Comparison of ENCODE assay signal across 15 cellular contexts in the genomic region with DNA sequence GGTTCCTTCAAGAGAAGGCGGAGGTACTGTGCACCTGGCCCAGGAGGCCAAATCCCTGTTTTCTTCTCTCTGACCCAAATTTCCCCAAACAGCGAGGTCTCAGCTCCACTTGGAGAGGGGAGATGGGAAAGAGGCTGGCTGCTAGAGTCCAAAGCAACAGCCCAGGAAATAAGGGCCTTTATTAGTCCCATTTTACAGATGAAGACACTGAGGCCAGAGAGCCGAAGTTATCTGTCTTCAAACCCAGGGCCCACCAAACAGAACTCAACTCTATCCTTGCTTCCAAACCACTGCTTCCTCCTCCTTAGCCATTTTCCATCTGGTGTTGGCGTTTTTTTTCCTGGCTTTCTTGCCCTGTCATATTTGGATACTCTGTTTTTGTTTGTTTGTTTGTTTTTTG. TPM values are rescaled to one million over a fixed set of nuclear protein-coding genes. Genes with fewer than 3 reads are reported as not detected.
DNase-seq lines count a peak whose midpoint lies in the region; ATAC-seq and TF ChIP-seq lines count a peak whose summit lies in the region.
"Had no signal": no experiment of that assay in that cellular context is flagged by ENCODE, and none has a peak within 500 bp of the region (broad histone marks: within the 10 kb centered on the region; RNA-seq: fewer than 3 reads in every experiment).

No MANE protein-coding gene starts in this region.

- no peak overlapping the region for H3K9ac ChIP-seq in IMR-90 (ENCODE audit: low read depth, low read length)
- no peak overlapping the region for H3K9ac ChIP-seq in neuronal stem cell (ENCODE audit: low read depth, low read length, poor library complexity)

- dilution Hi-C loops in IMR-90 (cut with HindIII; ENCODE audit: low sequenced_read_pairs, unreplicated experiment): no loop called here

- no peak overlapping the region for H2BK12ac ChIP-seq in neuronal stem cell (ENCODE audit: low read length)

- H3K4me3 ChIP-seq in IMR-90 (ENCODE audit: insufficient read depth, low read depth, low read length) (no peak overlapping the region), neuronal stem cell (ENCODE audit: low read length in 2 of 2) (no peak overlapping the region), left ventricle myocardium inferior (no peak overlapping the region)
- H3K4me3 ChIP-seq: GM12878, HAP-1 had no signal

- H2BK5ac ChIP-seq in IMR-90 (ENCODE audit: low read depth, low read length, poor library complexity, severe bottlenecking) (no peak overlapping the region), neuronal stem cell (ENCODE audit: low read length) (no peak overlapping the region)

- CTCF ChIA-PET in IMR-90 (lab: Yijun Ruan, JAX): no interaction called here

- TF ChIP-seq POLR2A in IMR-90 (IDR thresholded peaks at IDR 0.05; ENCODE audit: low read depth, low read length): no peak

- peaks cover 0 to 2% (median 2%) of the 10 kb centered on the region in 7 donors for H3K9me3 Mint-ChIP-seq in CD14-positive monocyte
- H3K9me3 Mint-ChIP-seq: CD4-positive, alpha-beta memory T cell had no signal

- H4K8ac ChIP-seq in IMR-90 (ENCODE audit: low read depth in 2 of 2, low read length in 2 of 2): peak overlapping the region in 1 of 2 experiments; percentile 59; a peak in 1 of 4 replicates
- no peak overlapping the region for H4K8ac ChIP-seq in neuronal stem cell (ENCODE audit: low read depth, low read length)

- peak overlapping the region; percentile 83; the same call in 1 of the 2 replicates for H3K4ac ChIP-seq in IMR-90 (ENCODE audit: low read depth, low read length)
- H3K4ac ChIP-seq in neuronal stem cell (ENCODE audit: low read length): no peak overlapping the region

- intact Hi-C loops in CD14-positive monocyte (cut with micrococcal nuclease): loop anchor here in 1 of 2 donors (5.0 to 10.0 kb wide), 2 partner anchors 34 to 349 kb away; a partner anchor contains a TSS
- intact Hi-C loops in IMR-90 (cut with micrococcal nuclease): no loop called here
- intact Hi-C loops in left ventricle myocardium inferior (cut with micrococcal nuclease): no loop called here

- POLR2A ChIA-PET in IMR-90 (lab: Charles Lee; ENCODE audit: unreplicated experiment): interaction anchor here (0.5 kb wide), 1 partner anchor 395 kb away, joined by 4 read pairs; no protein-coding TSS in a partner anchor

- ATAC-seq in IMR-90 (ENCODE audit: low read depth) (no peak), T-helper 17 cell (no peak)
- ATAC-seq: GM12878 had no signal

- peak overlapping the region; percentile 95; the same call in 1 of the 2 replicates for H2AK5ac ChIP-seq in IMR-90 (ENCODE audit: low read depth, low read length)
- peak overlapping the region; percentile 3 for H2AK5ac ChIP-seq in neuronal stem cell (ENCODE audit: low read depth, low read length)

- no peak for DNase-seq in CD14-positive monocyte (ENCODE audit: low spot score)
- DNase-seq in IMR-90: no peak
- no peak for DNase-seq in T-helper 17 cell
- no peak for DNase-seq in neuronal stem cell (ENCODE audit: low spot score)
- DNase-seq in GM20000 (ENCODE audit: low spot score): no peak
- no peak for DNase-seq in left ventricle myocardium inferior
- DNase-seq in AG08395 (ENCODE audit: low spot score): no peak
- DNase-seq: C1 segment of cervical spinal cord; CD4-positive, alpha-beta memory T cell; DND-41; GF-D8; GOT3; Karpas-422 had no signal

- TF ChIP-seq RAD21 in IMR-90 (IDR thresholded peaks at IDR 0.05; ENCODE audit: low read length): no peak

- WGBS in IMR-90 (ENCODE audit: extremely low coverage in 2 of 2, insufficient read length in 1 of 2), 2 experiments: no CpG with 5 or more reads among the region's 4 CpGs
- WGBS in neuronal stem cell (ENCODE audit: extremely low coverage in 2 of 2, insufficient read length in 2 of 2, insufficient replicate concordance in 1 of 2), 2 donors: no CpG with 5 or more reads among the region's 4 CpGs

- no TSS peak for BruUV-seq in IMR-90 (replicated peaks; lab: Mats Ljungman, UMichigan)

- in situ Hi-C loops in IMR-90 (cut with MboI; ENCODE audit: low sequenced_read_pairs): no loop called here

- H3K4me2 ChIP-seq in IMR-90 (ENCODE audit: low read depth, low read length) (no peak overlapping the region), neuronal stem cell (ENCODE audit: insufficient read depth, low read length, poor library complexity, severe bottlenecking) (no peak overlapping the region)

- H3K27me3 Mint-ChIP-seq in CD14-positive monocyte (ENCODE audit: low read depth in 3 of 3) (peaks cover 0 to 11% (median 3%) of the 10 kb centered on the region in 3 donors), T-helper 17 cell (no peaks in the 10 kb centered on the region)
- H3K27me3 Mint-ChIP-seq: CD4-positive, alpha-beta memory T cell had no signal

- H2AK9ac ChIP-seq in IMR-90 (replicated peaks; ENCODE audit: low read depth, low read length, poor library complexity): no peak overlapping the region

- H3K18ac ChIP-seq in IMR-90 (ENCODE audit: low read depth, low read length) (no peak overlapping the region), neuronal stem cell (ENCODE audit: low read length) (no peak overlapping the region)

- H3K4me1 Mint-ChIP-seq in CD14-positive monocyte: peaks cover 66% of the 10 kb centered on the region
- peaks cover 16% of the 10 kb centered on the region for H3K4me1 Mint-ChIP-seq in T-helper 17 cell

- peak overlapping the region; percentile 18 for H2AFZ ChIP-seq in IMR-90 (replicated peaks; ENCODE audit: low read length, poor library complexity)
- H2AFZ ChIP-seq in neuronal stem cell (ENCODE audit: low read length): no peak overlapping the region

- H3K27ac Mint-ChIP-seq in CD14-positive monocyte (peak overlapping the region in 4 of 7 donors; percentile 57 to 85 (median 68)), T-helper 17 cell (peak overlapping the region; percentile 29)

- no peak overlapping the region for H3K4me3 Mint-ChIP-seq in CD14-positive monocyte
- no peak overlapping the region for H3K4me3 Mint-ChIP-seq in T-helper 17 cell
- H3K4me3 Mint-ChIP-seq: CD4-positive, alpha-beta memory T cell had no signal

- H2BK120ac ChIP-seq in IMR-90 (ENCODE audit: low read depth, low read length) (peak overlapping the region; percentile 81; the same call in 1 of the 2 replicates), neuronal stem cell (ENCODE audit: low read depth, low read length) (no peak overlapping the region)

- H3K27me3 ChIP-seq in IMR-90 (ENCODE audit: control insufficient read depth, insufficient read depth, low read length) (no peaks in the 10 kb centered on the region), neuronal stem cell (ENCODE audit: control insufficient read depth in 3 of 3, insufficient read depth in 3 of 3, low read depth in 1 of 3, low read length in 3 of 3) (peaks cover 0 to 4% (median 0%) of the 10 kb centered on the region in 3 experiments), left ventricle myocardium inferior (ENCODE audit: low read depth) (no peaks in the 10 kb centered on the region)

- H3K23ac ChIP-seq in IMR-90 (ENCODE audit: low read depth, low read length) (0 out of 2 replicates have a peak overlapping the region, but pooled peaks have one; percentile 33), neuronal stem cell (ENCODE audit: low read depth, low read length, poor library complexity) (no peak overlapping the region)

- no peak for TF ChIP-seq CTCF in CD14-positive monocyte (IDR thresholded peaks at IDR 0.05)
- TF ChIP-seq CTCF in IMR-90 (conservative IDR thresholded peaks at IDR 0.05; ENCODE audit: low read depth, low read length): no peak
- no peak for TF ChIP-seq CTCF in GM20000 (IDR thresholded peaks at IDR 0.05; ENCODE audit: extremely low read depth, missing control alignments)
- TF ChIP-seq CTCF in left ventricle myocardium inferior (IDR thresholded peaks at IDR 0.05; ENCODE audit: borderline replicate concordance): no peak

- H3K56ac ChIP-seq in IMR-90 (ENCODE audit: extremely low read depth, insufficient read depth, low read length): no peak overlapping the region

- H2BK20ac ChIP-seq in IMR-90 (ENCODE audit: low read depth, low read length): no peak overlapping the region

- H2BK15ac ChIP-seq in IMR-90 (ENCODE audit: low read depth, low read length) (peak overlapping the region; percentile 72; the same call in 2 of the 3 replicates), neuronal stem cell (ENCODE audit: low read length) (no peak overlapping the region)

- peaks cover 27% of the 10 kb centered on the region for H3K9me1 ChIP-seq in IMR-90 (ENCODE audit: insufficient read depth, low read length)

- H3K36me3 Mint-ChIP-seq in CD14-positive monocyte: peaks cover 4 to 9% of the 10 kb centered on the region in 2 donors
- H3K36me3 Mint-ChIP-seq in T-helper 17 cell (ENCODE audit: low read depth): no peaks in the 10 kb centered on the region
- H3K36me3 Mint-ChIP-seq: CD4-positive, alpha-beta memory T cell had no signal

- H3K9me3 ChIP-seq in IMR-90 (ENCODE audit: control insufficient read depth, insufficient read depth, low read length): no peaks in the 10 kb centered on the region
- H3K9me3 ChIP-seq in T-helper 17 cell (ENCODE audit: control insufficient read depth, low read length, poor library complexity, severe bottlenecking): no peaks in the 10 kb centered on the region
- H3K9me3 ChIP-seq in neuronal stem cell (replicated peaks in 1 of 2; ENCODE audit: control insufficient read depth in 2 of 2, insufficient read depth in 1 of 2, low read depth in 1 of 2, low read length in 2 of 2): no peaks in the 10 kb centered on the region
- no peaks in the 10 kb centered on the region for H3K9me3 ChIP-seq in left ventricle myocardium inferior (replicated peaks)
- H3K9me3 ChIP-seq: HAP-1 had no signal

- H3K79me1 ChIP-seq in IMR-90 (ENCODE audit: low read depth in 1 of 2, low read length in 2 of 2) (peaks cover 0 to 11% of the 10 kb centered on the region in 2 experiments; a peak in 2 of 4 replicates), neuronal stem cell (ENCODE audit: low read depth, low read length) (no peaks in the 10 kb centered on the region)

- H3K27ac ChIP-seq in IMR-90 (ENCODE audit: insufficient read depth, low read length) (no peak overlapping the region), neuronal stem cell (replicated peaks; ENCODE audit: low read length) (no peak overlapping the region), left ventricle myocardium inferior (replicated peaks) (no peak overlapping the region)

- no peaks in the 10 kb centered on the region for H4K20me1 ChIP-seq in IMR-90 (ENCODE audit: insufficient read depth, low read length)

- H3K4me1 ChIP-seq in IMR-90 (ENCODE audit: control insufficient read depth, insufficient read depth, low read length) (peaks cover 14% of the 10 kb centered on the region), neuronal stem cell (ENCODE audit: control insufficient read depth in 2 of 2, insufficient read depth in 1 of 2, low read depth in 1 of 2, low read length in 2 of 2) (peaks cover 0 to 4% of the 10 kb centered on the region in 2 donors), left ventricle myocardium inferior (peaks cover 22% of the 10 kb centered on the region)
- H3K4me1 ChIP-seq: HAP-1 had no signal

- peak overlapping the region; percentile 62 for H4K91ac ChIP-seq in IMR-90 (ENCODE audit: insufficient read depth, low read depth, low read length)
- H4K91ac ChIP-seq in neuronal stem cell (ENCODE audit: low read depth, low read length, poor library complexity): no peak overlapping the region

- H3K36me3 ChIP-seq in IMR-90 (ENCODE audit: control insufficient read depth, insufficient read depth, low read length) (no peaks in the 10 kb centered on the region), neuronal stem cell (replicated peaks in 1 of 2; ENCODE audit: control insufficient read depth in 2 of 2, insufficient read depth in 2 of 2, low read length in 2 of 2) (no peaks in the 10 kb centered on the region), left ventricle myocardium inferior (no peaks in the 10 kb centered on the region)
- H3K36me3 ChIP-seq: HAP-1 had no signal

- H4K5ac ChIP-seq in IMR-90 (ENCODE audit: low read depth, low read length): no peak overlapping the region

- H3K14ac ChIP-seq in IMR-90 (replicated peaks; ENCODE audit: low read depth, low read length): no peak overlapping the region
- H3K14ac ChIP-seq in neuronal stem cell (ENCODE audit: low read length): no peak overlapping the region

RNA-seq across cellular contexts. Expression of a gene that starts 22.0 kb away (rescaled TPM):
- polyA plus RNA-seq in CD14-positive monocyte: 1 to 10 TPM in 1 of 2 donors, under 1 TPM in 1; 0.47 to 2.1 TPM
- 124 and 136 TPM in 2 replicates for total RNA-seq in IMR-90 (2012; rRNA removed)
- polyA plus RNA-seq in IMR-90 (2012; rRNA removed): 78.0 and 81.4 TPM in 2 replicates
- polyA plus RNA-seq in IMR-90 (2012; cell fraction: cytosol; rRNA removed): 22.2 and 37.9 TPM in 2 replicates
- polyA plus RNA-seq in IMR-90 (2012; cell fraction: nucleus; rRNA removed; ENCODE audit: low replicate concordance): 338 and 411 TPM in 2 replicates
- 10 to 100 TPM; 41.1 to 42.5 TPM for total RNA-seq in T-helper 17 cell
- 19.0 TPM for polyA plus RNA-seq in neuronal stem cell (2013, experiment 1 of 2)
- 20.1 TPM for polyA plus RNA-seq in neuronal stem cell (2013, experiment 2 of 2)
- 34.8 TPM for total RNA-seq in left ventricle myocardium inferior
